Comparison of ENCODE assay signal across 14 cellular contexts in the genomic region with DNA sequence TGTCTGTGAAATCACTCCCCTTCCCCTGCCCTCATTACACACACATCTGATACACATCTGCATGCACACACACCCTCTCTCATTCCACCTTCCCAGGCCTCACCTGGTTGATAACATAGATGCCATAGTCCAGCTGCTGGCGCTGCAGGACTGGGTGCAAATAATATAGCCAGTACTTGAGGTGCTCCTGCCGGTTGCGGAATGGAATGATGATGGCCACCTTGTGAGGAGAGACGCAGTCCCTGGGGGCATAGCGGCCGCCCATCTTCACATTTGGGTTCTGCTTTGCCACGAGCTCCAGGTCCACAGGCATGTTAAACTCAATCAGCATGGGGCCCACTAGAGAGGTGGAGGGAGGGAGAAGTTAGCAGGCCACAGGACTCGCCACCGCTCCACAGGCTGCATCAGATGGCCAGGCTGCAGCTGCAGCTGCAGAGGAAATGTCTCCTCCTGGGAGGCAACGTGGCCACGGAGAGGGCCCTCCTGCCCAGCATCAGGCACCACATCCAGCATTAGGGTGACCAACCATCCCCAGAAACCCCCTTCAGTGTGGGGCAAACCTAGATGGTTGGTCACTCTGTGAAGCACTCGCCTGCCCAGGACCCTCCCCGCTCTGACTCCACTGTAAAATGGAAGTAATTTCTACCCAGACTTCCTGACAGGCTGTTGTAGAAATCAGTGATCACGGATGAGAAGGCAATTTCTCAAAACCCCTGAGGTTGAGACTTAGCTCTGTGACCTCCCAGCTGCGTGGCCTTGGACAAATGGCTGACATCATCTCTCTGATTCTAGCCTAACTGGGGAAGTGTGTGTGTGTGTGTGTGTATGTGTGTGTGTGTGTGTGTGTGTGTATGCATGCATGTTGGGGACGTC. TPM values are rescaled to one million over a fixed set of nuclear protein-coding genes. Genes with fewer than 3 reads are reported as not detected.
DNase-seq lines count a peak whose midpoint lies in the region; ATAC-seq, FAIRE-seq and TF ChIP-seq lines count a peak whose summit lies in the region.
"Had no signal": no experiment of that assay in that cellular context is flagged by ENCODE, and none has a peak within 500 bp of the region (broad histone marks: within the 10 kb centered on the region; RNA-seq: fewer than 3 reads in every experiment).

No MANE protein-coding gene starts in this region.

- H3K9me3 ChIP-seq in adrenal gland (replicated peaks in 1 of 3) (no peaks in the 10 kb centered on the region), thymus (ENCODE audit: control insufficient read depth) (no peaks in the 10 kb centered on the region)
- H3K9me3 ChIP-seq: MG63 had no signal

- peak overlapping the region; percentile 36 for H3K27ac Mint-ChIP-seq in activated naive CD8-positive, alpha-beta T cell
- H3K27ac Mint-ChIP-seq in activated naive CD8-positive, alpha-beta T cell treated with anti-CD3 and anti-CD28 coated beads for 36 hours = no peak overlapping the region
- H3K27ac Mint-ChIP-seq in naive B cell = peak overlapping the region; percentile 90 to 99 (median 96)

- DNase-seq in activated naive CD8-positive, alpha-beta T cell treated with anti-CD3 and anti-CD28 coated beads for 36 hours = no peak
- DNase-seq in adrenal gland (peak; percentile 75 to 89 (median 84)), naive B cell (peak; percentile 29), NCI-H2107 treated with DMSO at 0.1 percent for 48 hours (lab: John Stamatoyannopoulos, UW; ENCODE audit: unreplicated experiment) (no peak), H54 (ENCODE audit: insufficient read length, low spot score) (no peak)
- DNase-seq: activated T-cell treated with anti-CD3 and anti-CD28 coated beads, Interleukin-2, amount 50 U/mL, for 1 hour; central memory CD4-positive, alpha-beta T cell; left colon; MG63; NCI-H748 treated with DMSO at 0.1 percent for 48 hours had no signal

- peaks cover 7% of the 10 kb centered on the region for H3K36me3 Mint-ChIP-seq in activated naive CD8-positive, alpha-beta T cell
- peaks cover 13% of the 10 kb centered on the region for H3K36me3 Mint-ChIP-seq in activated naive CD8-positive, alpha-beta T cell treated with anti-CD3 and anti-CD28 coated beads for 36 hours
- H3K36me3 Mint-ChIP-seq in naive B cell = peaks cover 0 to 19% of the 10 kb centered on the region in 2 donors

- WGBS in adrenal gland, 4 donors = 57 to 66% (median 62%) methylated on average over 14 to 16 of the region's 16 CpGs
- WGBS in thymus = 60% methylated on average over 16 of the region's 16 CpGs

- H3K27me3 ChIP-seq in adrenal gland = no peaks in the 10 kb centered on the region
- no peaks in the 10 kb centered on the region for H3K27me3 ChIP-seq in thymus (ENCODE audit: control insufficient read depth, insufficient read depth)
- H3K27me3 ChIP-seq: MG63 had no signal

- no peak for TF ChIP-seq CTCF in adrenal gland (IDR thresholded peaks at IDR 0.05)

- H3K4me3 Mint-ChIP-seq in activated naive CD8-positive, alpha-beta T cell = peak overlapping the region; percentile 17
- no peak overlapping the region for H3K4me3 Mint-ChIP-seq in activated naive CD8-positive, alpha-beta T cell treated with anti-CD3 and anti-CD28 coated beads for 36 hours
- peak overlapping the region; percentile 40 to 86 (median 74) for H3K4me3 Mint-ChIP-seq in naive B cell

- peaks cover 0 to 26% of the 10 kb centered on the region in 2 donors for H3K36me3 ChIP-seq in adrenal gland (replicated peaks in 1 of 2)
- peaks cover 28% of the 10 kb centered on the region for H3K36me3 ChIP-seq in thymus (ENCODE audit: control insufficient read depth, insufficient read depth)

- ATAC-seq in naive B cell (ENCODE audit: low read depth in 2 of 2) = peak; percentile 47 to 54
- ATAC-seq in HG03565 (IDR thresholded peaks at IDR 0.05; ENCODE audit: unreplicated experiment) = no peak
- ATAC-seq: HCT116, left colon had no signal

- TF ChIP-seq POLR2A in adrenal gland (IDR thresholded peaks at IDR 0.05) (peak in 1 of 2 donors; percentile 36), H54 (IDR thresholded peaks at IDR 0.05; ENCODE audit: low read depth, low read length) (no peak)

- intact Hi-C loops in adrenal gland (cut with DNase I) = no loop called here

- peaks cover 64% of the 10 kb centered on the region for H3K4me1 Mint-ChIP-seq in activated naive CD8-positive, alpha-beta T cell (ENCODE audit: low read depth)
- peaks cover 53% of the 10 kb centered on the region for H3K4me1 Mint-ChIP-seq in activated naive CD8-positive, alpha-beta T cell treated with anti-CD3 and anti-CD28 coated beads for 36 hours
- peaks cover 73 to 85% (median 76%) of the 10 kb centered on the region in 3 donors for H3K4me1 Mint-ChIP-seq in naive B cell

- H3K4me3 ChIP-seq in adrenal gland (no peak overlapping the region), thymus (ENCODE audit: low read length) (no peak overlapping the region)
- H3K4me3 ChIP-seq: MG63 had no signal

- no peaks in the 10 kb centered on the region for H3K9me3 Mint-ChIP-seq in activated naive CD8-positive, alpha-beta T cell (ENCODE audit: low read depth)
- H3K9me3 Mint-ChIP-seq in activated naive CD8-positive, alpha-beta T cell treated with anti-CD3 and anti-CD28 coated beads for 36 hours = no peaks in the 10 kb centered on the region
- no peaks in the 10 kb centered on the region for H3K9me3 Mint-ChIP-seq in naive B cell

- H3K4me1 ChIP-seq in adrenal gland (replicated peaks in 1 of 2) (peaks cover 44 to 60% of the 10 kb centered on the region in 2 donors), thymus (ENCODE audit: control insufficient read depth, insufficient read depth, low read length) (peaks cover 44% of the 10 kb centered on the region)

- H3K27ac ChIP-seq in adrenal gland = peak overlapping the region; percentile 39 to 90 (median 82)
- H3K27ac ChIP-seq in thymus (ENCODE audit: low read depth) = peak overlapping the region; percentile 5

- no peak for FAIRE-seq in H54 (lab: Jason Lieb, UNC)

- H3K27me3 Mint-ChIP-seq in activated naive CD8-positive, alpha-beta T cell = no peaks in the 10 kb centered on the region
- no peaks in the 10 kb centered on the region for H3K27me3 Mint-ChIP-seq in activated naive CD8-positive, alpha-beta T cell treated with anti-CD3 and anti-CD28 coated beads for 36 hours
- H3K27me3 Mint-ChIP-seq in naive B cell = no peaks in the 10 kb centered on the region

RNA-seq across cellular contexts. Expression of a gene that starts 31.8 kb away (rescaled TPM):
- total RNA-seq in activated naive CD8-positive, alpha-beta T cell treated with anti-CD3 and anti-CD28 coated beads for 36 hours = 10 to 100 TPM; 33.5 to 35.0 TPM
- 100 to 1,000 TPM in 1 of 8 donors, 10 to 100 TPM in 7; 44.5 to 117 (median 70.1) TPM for total RNA-seq in adrenal gland
- polyA plus RNA-seq in adrenal gland (10 to 100 TPM; 18.7 to 70.5 (median 21.9) TPM), naive B cell (ENCODE audit: low read depth in 6 of 6) (100 to 1,000 TPM in 1 of 6 donors, 10 to 100 TPM in 5; 30.4 to 112 (median 72.8) TPM), thymus (37.1 TPM)

RNA-seq across cellular contexts. Expression of a gene that starts 58.8 kb away (rescaled TPM):
- 10 to 100 TPM; 27.0 to 28.9 TPM for total RNA-seq in activated naive CD8-positive, alpha-beta T cell treated with anti-CD3 and anti-CD28 coated beads for 36 hours
- total RNA-seq in adrenal gland = 10 to 100 TPM; 15.0 to 23.5 (median 21.5) TPM
- polyA plus RNA-seq in adrenal gland = 10 to 100 TPM in 1 of 3 donors, 1 to 10 TPM in 2; 6.9 to 23.3 (median 8.0) TPM
- polyA plus RNA-seq in naive B cell (ENCODE audit: low read depth in 6 of 6) = 10 to 100 TPM; 19.6 to 44.5 (median 25.8) TPM
- 14.9 TPM for polyA plus RNA-seq in thymus

Comparison
In these comparisons a context has a peak if more than half of its experiments do, and no peak if none do; other contexts are left out.
1. DNase-seq: peak in adrenal gland (7 of 7) and naive B cell (single experiment); none in activated naive CD8-positive, alpha-beta T cell treated with anti-CD3 and anti-CD28 coated beads for 36 hours (single experiment), NCI-H2107 treated with DMSO at 0.1 percent for 48 hours (single experiment) and H54 (single experiment).